Comparison of ENCODE assay signal across 15 cellular contexts in genomic region chr16:27520982-27521673, GRCh38. TPM values are rescaled to one million over a fixed set of nuclear protein-coding genes. Genes with fewer than 3 reads are reported as not detected.
DNase-seq lines count a peak whose midpoint lies in the region; ATAC-seq, FAIRE-seq and TF ChIP-seq lines count a peak whose summit lies in the region.
"Had no signal": no experiment of that assay in that cellular context is flagged by ENCODE, and none has a peak within 500 bp of the region (broad histone marks: within the 10 kb centered on the region; RNA-seq: fewer than 3 reads in every experiment).

No MANE protein-coding gene starts in this region.

- H3K27me3 Mint-ChIP-seq in astrocyte (ENCODE audit: low read depth, unreplicated experiment) (no peaks in the 10 kb centered on the region), mesothelial cell of epicardium (ENCODE audit: low read depth) (no peaks in the 10 kb centered on the region)
- H3K27me3 Mint-ChIP-seq: activated CD4-positive, alpha-beta memory T cell treated with anti-CD3 and anti-CD28 coated beads, Interleukin-2, amount 10 ng/mL, durations not matched to agents 7 days and 5 days; CD4-positive, CD25-positive, alpha-beta regulatory T cell; IgD-negative memory B cell; naive thymus-derived CD8-positive, alpha-beta T cell had no signal

- no peak for ATAC-seq in GM21786 (IDR thresholded peaks at IDR 0.05; ENCODE audit: unreplicated experiment)
- no peak for ATAC-seq in left colon
- ATAC-seq: GM23338; naive thymus-derived CD8-positive, alpha-beta T cell had no signal

- H3K79me2 ChIP-seq in astrocyte (ENCODE audit: insufficient read depth, low read length) = no peaks in the 10 kb centered on the region

- FAIRE-seq in astrocyte (lab: Jason Lieb, UNC) = no peak

- no peak for TF ChIP-seq EP300 in transverse colon (IDR thresholded peaks at IDR 0.05; ENCODE audit: low read depth)

- in situ Hi-C loops in transverse colon (cut with MboI; ENCODE audit: low pct_ligation_motif_present in 1 of 4, low pct_unique_long_range_greater_than_20kb in 1 of 4, low sequenced_read_pairs in 3 of 4) = no loop called here

- DNase-seq in astrocyte (ENCODE audit: low read depth) = peak; percentile 37
- DNase-seq in glomerular endothelial cell (ENCODE audit: extremely low read depth, low read depth, low spot score) = peak; percentile 64
- DNase-seq in mesothelial cell of epicardium (ENCODE audit: low spot score in 2 of 2, unreplicated experiment in 2 of 2) = no peak
- no peak for DNase-seq in transverse colon
- no peak for DNase-seq in ecto neural progenitor cell (ENCODE audit: low spot score)
- DNase-seq in left colon = no peak
- DNase-seq in RPMI8226 = no peak
- DNase-seq: activated CD4-positive, alpha-beta memory T cell treated with anti-CD3 and anti-CD28 coated beads, Interleukin-2, amount 10 ng/mL, durations not matched to agents 7 days and 5 days; activated naive CD4-positive, alpha-beta T cell; CD4-positive, CD25-positive, alpha-beta regulatory T cell; hippocampal formation; naive thymus-derived CD8-positive, alpha-beta T cell had no signal

- H3K27ac Mint-ChIP-seq in astrocyte (ENCODE audit: unreplicated experiment) = no peak overlapping the region
- H3K27ac Mint-ChIP-seq in mesothelial cell of epicardium = peak overlapping the region; percentile 64
- H3K27ac Mint-ChIP-seq: activated CD4-positive, alpha-beta memory T cell treated with anti-CD3 and anti-CD28 coated beads, Interleukin-2, amount 10 ng/mL, durations not matched to agents 7 days and 5 days had no signal

- H3K36me3 ChIP-seq in astrocyte (ENCODE audit: insufficient read depth, low read length) (peaks cover 43% of the 10 kb centered on the region), transverse colon (peaks cover 0 to 28% (median 11%) of the 10 kb centered on the region in 4 donors)

- H2AFZ ChIP-seq in astrocyte (ENCODE audit: low read depth, low read length) = no peak overlapping the region
- H2AFZ ChIP-seq: GM23338 had no signal

- no peak overlapping the region for H3K27ac ChIP-seq in astrocyte (ENCODE audit: low read depth, low read length)
- peak overlapping the region; percentile 15 to 62 (median 39) for H3K27ac ChIP-seq in transverse colon

- no peak for TF ChIP-seq POLR2A in transverse colon (IDR thresholded peaks at IDR 0.05)

- intact Hi-C loops in transverse colon (cut with DNase I; ENCODE audit: low total_unique reads) = no loop called here
- intact Hi-C loops in left colon (cut with DNase I, micrococcal nuclease) = no loop called here

- H3K4me1 ChIP-seq in astrocyte (ENCODE audit: insufficient read depth, low read length) (peaks cover 6% of the 10 kb centered on the region), transverse colon (peaks cover 0 to 5% (median 0%) of the 10 kb centered on the region in 4 donors)

- 84% methylated on average over 16 of the region's 16 CpGs; no CpG with 5 or more reads in 1 of the 2 donors for WGBS in transverse colon (ENCODE audit: low coverage in 1 of 2), 2 donors

- no peak overlapping the region for H3K4me2 ChIP-seq in astrocyte (ENCODE audit: low read length)
- H3K4me2 ChIP-seq: GM23338 had no signal

- H3K4me1 Mint-ChIP-seq in astrocyte (ENCODE audit: low read depth, unreplicated experiment) = peaks cover 5% of the 10 kb centered on the region
- no peaks in the 10 kb centered on the region for H3K4me1 Mint-ChIP-seq in mesothelial cell of epicardium
- H3K4me1 Mint-ChIP-seq: activated CD4-positive, alpha-beta memory T cell treated with anti-CD3 and anti-CD28 coated beads, Interleukin-2, amount 10 ng/mL, durations not matched to agents 7 days and 5 days; GM23338 had no signal

- H3K27me3 ChIP-seq in astrocyte (ENCODE audit: insufficient read depth, low read length) = no peaks in the 10 kb centered on the region
- H3K27me3 ChIP-seq in transverse colon = no peaks in the 10 kb centered on the region

- H3K9me3 ChIP-seq in astrocyte (ENCODE audit: insufficient read depth, low read depth, low read length) (peaks cover 6% of the 10 kb centered on the region), transverse colon (no peaks in the 10 kb centered on the region)

- peaks cover 31% of the 10 kb centered on the region for H3K36me3 Mint-ChIP-seq in astrocyte (ENCODE audit: low read depth, unreplicated experiment)
- H3K36me3 Mint-ChIP-seq in mesothelial cell of epicardium = peaks cover 48% of the 10 kb centered on the region

- no peak for TF ChIP-seq CTCF in astrocyte (IDR thresholded peaks at IDR 0.05; ENCODE audit: insufficient read depth, low read depth, low read length)
- no peak for TF ChIP-seq CTCF in mesothelial cell of epicardium (IDR thresholded peaks at IDR 0.05; ENCODE audit: unreplicated experiment)
- TF ChIP-seq CTCF in transverse colon (IDR thresholded peaks at IDR 0.05) = no peak

- H3K9ac ChIP-seq in astrocyte (ENCODE audit: low read length) = no peak overlapping the region

- H3K4me3 ChIP-seq in astrocyte (ENCODE audit: insufficient read depth, low read depth, low read length) (no peak overlapping the region), transverse colon (no peak overlapping the region)
- H3K4me3 ChIP-seq: GM23338 had no signal

- H4K20me1 ChIP-seq in astrocyte (ENCODE audit: insufficient read depth, low read length) = peaks cover 20% of the 10 kb centered on the region

- H3K9me3 Mint-ChIP-seq in astrocyte (ENCODE audit: unreplicated experiment) = no peaks in the 10 kb centered on the region
- no peaks in the 10 kb centered on the region for H3K9me3 Mint-ChIP-seq in mesothelial cell of epicardium
- H3K9me3 Mint-ChIP-seq: activated CD4-positive, alpha-beta memory T cell treated with anti-CD3 and anti-CD28 coated beads, Interleukin-2, amount 10 ng/mL, durations not matched to agents 7 days and 5 days; CD4-positive, CD25-positive, alpha-beta regulatory T cell; GM23338; IgD-negative memory B cell; naive thymus-derived CD8-positive, alpha-beta T cell had no signal

- H3K4me3 Mint-ChIP-seq in astrocyte (ENCODE audit: unreplicated experiment) (no peak overlapping the region), mesothelial cell of epicardium (no peak overlapping the region)
- H3K4me3 Mint-ChIP-seq: activated CD4-positive, alpha-beta memory T cell treated with anti-CD3 and anti-CD28 coated beads, Interleukin-2, amount 10 ng/mL, durations not matched to agents 7 days and 5 days; CD4-positive, CD25-positive, alpha-beta regulatory T cell; GM23338; IgD-negative memory B cell; naive thymus-derived CD8-positive, alpha-beta T cell had no signal

RNA-seq across cellular contexts. Expression of gene GTF3C1, which starts 28.6 kb away (rescaled TPM):
- total RNA-seq in astrocyte (103 TPM in 2 replicates), glomerular endothelial cell (80.3 and 123 TPM in 2 replicates), mesothelial cell of epicardium (120 to 131 TPM (median 123 TPM) in 3 replicates), transverse colon (100 to 1,000 TPM in 1 of 4 donors, 10 to 100 TPM in 3; 49.6 to 129 (median 60.1) TPM), left colon (10 to 100 TPM; 45.8 to 48.8 TPM)

RNA-seq across cellular contexts. Expression of gene KATNIP, which starts 28.8 kb away (rescaled TPM):
- 18.1 and 21.1 TPM in 2 replicates for total RNA-seq in astrocyte
- total RNA-seq in glomerular endothelial cell = 19.3 and 27.5 TPM in 2 replicates
- 33.7 to 38.8 TPM (median 36.5 TPM) in 3 replicates for total RNA-seq in mesothelial cell of epicardium
- 100 to 1,000 TPM in 1 of 4 donors, 10 to 100 TPM in 3; 29.9 to 276 (median 47.0) TPM for total RNA-seq in transverse colon
- 10 to 100 TPM; 30.2 to 38.7 TPM for total RNA-seq in left colon

Comparison
In these comparisons a context has a peak if more than half of its experiments do, and no peak if none do; other contexts are left out.
1. DNase-seq: peak in astrocyte (single experiment) and glomerular endothelial cell (single experiment); none in mesothelial cell of epicardium (0 of 2), transverse colon (single experiment), ecto neural progenitor cell (single experiment), left colon (0 of 2) and RPMI8226 (single experiment).